ENCODE assay signal across 14 cellular contexts in genomic region chr14:101733211-101733610, GRCh38.
DNase-seq lines count a peak whose midpoint lies in the region.
"Had no signal": no experiment of that assay in that cellular context is flagged by ENCODE, and none has a peak within 500 bp of the region (broad histone marks: within the 10 kb centered on the region; RNA-seq: fewer than 3 reads in every experiment).

No MANE protein-coding gene starts in this region.

- peaks cover 6% of the 10 kb centered on the region for H3K36me3 Mint-ChIP-seq in activated naive CD4-positive, alpha-beta T cell treated with anti-CD3 and anti-CD28 coated beads, Interleukin-2, amount 10 ng/mL, durations not matched to agents 7 days and 5 days

- peaks cover 47% of the 10 kb centered on the region for H3K4me1 Mint-ChIP-seq in activated naive CD4-positive, alpha-beta T cell treated with anti-CD3 and anti-CD28 coated beads, Interleukin-2, amount 10 ng/mL, durations not matched to agents 7 days and 5 days

- DNase-seq in activated naive CD4-positive, alpha-beta T cell treated with anti-CD3 and anti-CD28 coated beads, Interleukin-2, amount 10 ng/mL, durations not matched to agents 7 days and 5 days: no peak
- DNase-seq in activated naive CD4-positive, alpha-beta T cell treated with Interleukin-2 at 50 U/mL for 16 hours: no peak
- DNase-seq in RKO (ENCODE audit: low spot score): peak; percentile 65
- peak; percentile 28 for DNase-seq in ecto neural progenitor cell (ENCODE audit: low spot score)
- DNase-seq in skeletal muscle cell (ENCODE audit: low read depth): peak; percentile 7
- no peak for DNase-seq in effector CD4-positive, alpha-beta T cell
- DNase-seq in 8988T: no peak
- DNase-seq in substantia nigra (lab: John Stamatoyannopoulos, UW): no peak
- DNase-seq: central memory CD4-positive, alpha-beta T cell; GF-D8; left ventricle myocardium inferior; NCI-H510A; ovary; stimulated activated CD4-positive, alpha-beta T cell treated with anti-CD3 and anti-CD28 coated beads, Interleukin-2, amount 100 ng/mL, for 48 hours had no signal

- H3K27ac ChIP-seq in substantia nigra (ENCODE audit: low read depth, low read length, poor library complexity, severe bottlenecking): no peak overlapping the region
- H3K27ac ChIP-seq: left ventricle myocardium inferior, ovary had no signal

- peaks cover 1% of the 10 kb centered on the region for H3K9me3 Mint-ChIP-seq in activated naive CD4-positive, alpha-beta T cell treated with anti-CD3 and anti-CD28 coated beads, Interleukin-2, amount 10 ng/mL, durations not matched to agents 7 days and 5 days

- H3K4me3 ChIP-seq in skeletal muscle cell (ENCODE audit: low read depth, low read length): no peak overlapping the region
- H3K4me3 ChIP-seq: left ventricle myocardium inferior, ovary had no signal

- H3K27me3 Mint-ChIP-seq in activated naive CD4-positive, alpha-beta T cell treated with anti-CD3 and anti-CD28 coated beads, Interleukin-2, amount 10 ng/mL, durations not matched to agents 7 days and 5 days: peaks cover 3% of the 10 kb centered on the region

- CTCF ChIA-PET in activated naive CD4-positive, alpha-beta T cell treated with anti-CD3 and anti-CD28 coated beads, Interleukin-2, amount 10 ng/mL, durations not matched to agents 7 days and 5 days (lab: Charles Lee): no interaction called here

- peak overlapping the region; percentile 99 for H3K27ac Mint-ChIP-seq in activated naive CD4-positive, alpha-beta T cell treated with anti-CD3 and anti-CD28 coated beads, Interleukin-2, amount 10 ng/mL, durations not matched to agents 7 days and 5 days

- H3K4me3 Mint-ChIP-seq in activated naive CD4-positive, alpha-beta T cell treated with anti-CD3 and anti-CD28 coated beads, Interleukin-2, amount 10 ng/mL, durations not matched to agents 7 days and 5 days: no peak overlapping the region

Comparison
In these comparisons a context has a peak if more than half of its experiments do, and no peak if none do; other contexts are left out.
1. DNase-seq: peak in RKO (single experiment), ecto neural progenitor cell (single experiment) and skeletal muscle cell (single experiment); none in activated naive CD4-positive, alpha-beta T cell treated with anti-CD3 and anti-CD28 coated beads, Interleukin-2, amount 10 ng/mL, durations not matched to agents 7 days and 5 days (single experiment), activated naive CD4-positive, alpha-beta T cell treated with Interleukin-2 at 50 U/mL for 16 hours (single experiment), effector CD4-positive, alpha-beta T cell (single experiment), 8988T (single experiment) and substantia nigra (0 of 49).